ENCODE assay signal across 11 cellular contexts in genomic region chr6:68012822-68013221, GRCh38.
"Had no signal": no experiment of that assay in that cellular context is flagged by ENCODE, and none has a peak within 500 bp of the region (broad histone marks: within the 10 kb centered on the region; RNA-seq: fewer than 3 reads in every experiment).

No MANE protein-coding gene starts in this region.

- H3K36me3 ChIP-seq: HAP-1 had no signal

- H3K27ac ChIP-seq: GM23248 had no signal

- FAIRE-seq: H1, H54 had no signal

- H3K4me3 ChIP-seq: GM23248, GM23338, HAP-1 had no signal

- H3K9ac ChIP-seq: GM23248 had no signal

- ATAC-seq: GM23338, HCT116 had no signal

- H3K4me2 ChIP-seq: GM23338 had no signal

- H3K9me3 ChIP-seq: HAP-1 had no signal

- DNase-seq: GM23248, GOT3, H7, H9, HCEC 1CT, HFFc6 had no signal

- H2AFZ ChIP-seq: GM23248, GM23338 had no signal
